Comparison of ENCODE assay signal across 21 cellular contexts in the genomic region with DNA sequence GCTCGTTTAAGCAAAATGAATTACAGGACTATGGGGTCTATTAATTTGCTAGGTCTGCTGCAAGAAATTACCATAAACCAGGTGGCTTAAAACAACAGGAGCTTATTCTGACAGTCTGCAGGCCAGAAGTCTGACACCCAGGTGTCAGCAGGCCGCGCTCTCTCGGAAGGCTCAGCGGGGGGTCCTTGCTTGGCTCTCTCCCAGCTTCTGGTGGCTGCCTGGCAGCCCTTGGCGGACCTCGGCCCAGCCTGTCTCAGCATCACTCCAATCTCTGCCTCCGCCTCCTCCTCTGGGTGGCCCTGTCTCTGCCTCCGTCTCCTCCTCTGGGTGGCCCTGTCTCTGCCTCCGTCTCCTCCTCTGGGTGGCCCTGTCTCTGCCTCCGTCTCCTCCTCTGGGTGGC.
"Had no signal": no experiment of that assay in that cellular context is flagged by ENCODE, and none has a peak within 500 bp of the region (broad histone marks: within the 10 kb centered on the region; RNA-seq: fewer than 3 reads in every experiment).

No MANE protein-coding gene starts in this region.

- H3K27me3 Mint-ChIP-seq: activated B cell treated with CpG ODN at 0.5 μM for 24 hours; activated CD8-positive, alpha-beta T cell treated with anti-CD3 and anti-CD28 coated beads for 36 hours; activated naive CD8-positive, alpha-beta T cell treated with anti-CD3 and anti-CD28 coated beads, Interleukin-2, amount 10 ng/mL, durations not matched to agents 7 days and 5 days; activated T-helper 17 cell treated with anti-CD3 and anti-CD28 coated beads, Interleukin-2, amount 50 U/mL, for 72 hours; effector memory CD8-positive, alpha-beta T cell had no signal

- H2AFZ ChIP-seq: hepatocyte had no signal

- H3K4me3 Mint-ChIP-seq: activated B cell treated with CpG ODN at 0.5 μM for 24 hours; activated CD8-positive, alpha-beta T cell treated with anti-CD3 and anti-CD28 coated beads for 36 hours; activated naive CD8-positive, alpha-beta T cell treated with anti-CD3 and anti-CD28 coated beads, Interleukin-2, amount 10 ng/mL, durations not matched to agents 7 days and 5 days; activated T-helper 17 cell treated with anti-CD3 and anti-CD28 coated beads, Interleukin-2, amount 50 U/mL, for 72 hours; effector memory CD8-positive, alpha-beta T cell; natural killer cell had no signal

- H3K27ac Mint-ChIP-seq: activated B cell treated with CpG ODN at 0.5 μM for 24 hours; activated CD8-positive, alpha-beta T cell treated with anti-CD3 and anti-CD28 coated beads for 36 hours; activated naive CD8-positive, alpha-beta T cell treated with anti-CD3 and anti-CD28 coated beads, Interleukin-2, amount 10 ng/mL, durations not matched to agents 7 days and 5 days; activated T-helper 17 cell treated with anti-CD3 and anti-CD28 coated beads, Interleukin-2, amount 50 U/mL, for 72 hours; effector memory CD8-positive, alpha-beta T cell; natural killer cell had no signal

- H3K4me2 ChIP-seq: hepatocyte had no signal

- H3K79me2 ChIP-seq: hepatocyte had no signal

- H3K4me3 ChIP-seq: cardiac muscle cell, hepatocyte, lower lobe of right lung, tibial artery had no signal

- H3K9me3 ChIP-seq: lower lobe of right lung, tibial artery had no signal

- H3K4me1 ChIP-seq: lower lobe of right lung had no signal

- H3K27me3 ChIP-seq: cardiac muscle cell, hepatocyte, tibial artery had no signal

- H3K4me1 Mint-ChIP-seq: activated B cell treated with CpG ODN at 0.5 μM for 24 hours; activated naive CD8-positive, alpha-beta T cell treated with anti-CD3 and anti-CD28 coated beads, Interleukin-2, amount 10 ng/mL, durations not matched to agents 7 days and 5 days; activated T-helper 17 cell treated with anti-CD3 and anti-CD28 coated beads, Interleukin-2, amount 50 U/mL, for 72 hours; natural killer cell had no signal

- ATAC-seq: activated CD8-positive, alpha-beta T cell treated with anti-CD3 and anti-CD28 coated beads for 36 hours; activated T-helper 17 cell treated with anti-CD3 and anti-CD28 coated beads, Interleukin-2, amount 50 U/mL, for 72 hours; effector memory CD8-positive, alpha-beta T cell; left cardiac atrium; natural killer cell had no signal

- H3K36me3 ChIP-seq: cardiac muscle cell, lower lobe of right lung, tibial artery had no signal

- H3K36me3 Mint-ChIP-seq: activated naive CD8-positive, alpha-beta T cell treated with anti-CD3 and anti-CD28 coated beads, Interleukin-2, amount 10 ng/mL, durations not matched to agents 7 days and 5 days had no signal

- DNase-seq: activated B cell treated with CpG ODN at 0.5 μM for 24 hours; activated CD4-positive, alpha-beta T cell treated with anti-CD3 and anti-CD28 coated beads for 48 hours; activated CD8-positive, alpha-beta T cell treated with anti-CD3 and anti-CD28 coated beads for 36 hours; activated naive CD4-positive, alpha-beta T cell; activated naive CD8-positive, alpha-beta T cell treated with anti-CD3 and anti-CD28 coated beads, Interleukin-2, amount 10 ng/mL, durations not matched to agents 7 days and 5 days; activated T-cell treated with anti-CD3 and anti-CD28 coated beads, Interleukin-2, amount 50 U/mL, for 1 hour; amygdala; dermis blood vessel endothelial cell; effector memory CD8-positive, alpha-beta T cell; left cardiac atrium; lower lobe of right lung; natural killer cell; nucleus accumbens; retina; stimulated activated CD4-positive, alpha-beta T cell treated with anti-CD3 and anti-CD28 coated beads, Interleukin-1b, Interleukin-23, amount 100 ng/mL, for 48 hours; stimulated activated CD8-positive, alpha-beta memory T cell treated with anti-CD3 and anti-CD28 coated beads, Interleukin-4, amount 100 ng/mL, for 48 hours; stimulated activated naive CD4-positive, alpha-beta T cell treated with Interleukin-2 at 50 U/mL for 16 hours; tibial artery had no signal

- H3K27ac ChIP-seq: cardiac muscle cell, hepatocyte, lower lobe of right lung, tibial artery had no signal
